Comparison of ENCODE assay signal across 1 cellular context in the genomic region with DNA sequence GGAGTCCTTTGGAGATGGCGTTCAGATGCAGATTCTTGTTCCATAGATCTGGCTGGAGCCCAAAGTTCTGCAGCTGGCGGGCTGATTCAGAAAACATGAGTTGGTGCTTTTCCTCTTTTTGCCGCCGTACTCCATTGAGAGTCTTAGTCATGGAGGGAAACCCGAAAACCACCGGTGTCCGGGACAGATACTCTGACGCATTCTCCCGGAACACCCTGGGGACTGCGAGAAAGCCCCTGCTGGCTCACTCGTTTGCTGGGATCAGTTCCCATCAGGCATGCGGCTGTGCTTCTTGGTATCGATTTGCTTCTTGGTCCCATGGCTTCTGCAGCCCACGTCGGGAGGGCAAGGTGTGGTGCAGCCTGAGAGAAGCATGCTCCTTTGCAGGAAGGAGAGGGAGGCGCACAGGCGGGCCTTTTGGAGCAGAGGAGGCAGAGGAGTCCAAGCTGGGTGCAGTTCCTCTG.
TF ChIP-seq lines count a peak whose summit lies in the region.

No MANE protein-coding gene starts in this region.

TF ChIP-seq in GM23338, 12 proteins besides CTCF, POLR2A, EP300 and RAD21 (continued from another document):
- TF ChIP-seq, protein P1, sequence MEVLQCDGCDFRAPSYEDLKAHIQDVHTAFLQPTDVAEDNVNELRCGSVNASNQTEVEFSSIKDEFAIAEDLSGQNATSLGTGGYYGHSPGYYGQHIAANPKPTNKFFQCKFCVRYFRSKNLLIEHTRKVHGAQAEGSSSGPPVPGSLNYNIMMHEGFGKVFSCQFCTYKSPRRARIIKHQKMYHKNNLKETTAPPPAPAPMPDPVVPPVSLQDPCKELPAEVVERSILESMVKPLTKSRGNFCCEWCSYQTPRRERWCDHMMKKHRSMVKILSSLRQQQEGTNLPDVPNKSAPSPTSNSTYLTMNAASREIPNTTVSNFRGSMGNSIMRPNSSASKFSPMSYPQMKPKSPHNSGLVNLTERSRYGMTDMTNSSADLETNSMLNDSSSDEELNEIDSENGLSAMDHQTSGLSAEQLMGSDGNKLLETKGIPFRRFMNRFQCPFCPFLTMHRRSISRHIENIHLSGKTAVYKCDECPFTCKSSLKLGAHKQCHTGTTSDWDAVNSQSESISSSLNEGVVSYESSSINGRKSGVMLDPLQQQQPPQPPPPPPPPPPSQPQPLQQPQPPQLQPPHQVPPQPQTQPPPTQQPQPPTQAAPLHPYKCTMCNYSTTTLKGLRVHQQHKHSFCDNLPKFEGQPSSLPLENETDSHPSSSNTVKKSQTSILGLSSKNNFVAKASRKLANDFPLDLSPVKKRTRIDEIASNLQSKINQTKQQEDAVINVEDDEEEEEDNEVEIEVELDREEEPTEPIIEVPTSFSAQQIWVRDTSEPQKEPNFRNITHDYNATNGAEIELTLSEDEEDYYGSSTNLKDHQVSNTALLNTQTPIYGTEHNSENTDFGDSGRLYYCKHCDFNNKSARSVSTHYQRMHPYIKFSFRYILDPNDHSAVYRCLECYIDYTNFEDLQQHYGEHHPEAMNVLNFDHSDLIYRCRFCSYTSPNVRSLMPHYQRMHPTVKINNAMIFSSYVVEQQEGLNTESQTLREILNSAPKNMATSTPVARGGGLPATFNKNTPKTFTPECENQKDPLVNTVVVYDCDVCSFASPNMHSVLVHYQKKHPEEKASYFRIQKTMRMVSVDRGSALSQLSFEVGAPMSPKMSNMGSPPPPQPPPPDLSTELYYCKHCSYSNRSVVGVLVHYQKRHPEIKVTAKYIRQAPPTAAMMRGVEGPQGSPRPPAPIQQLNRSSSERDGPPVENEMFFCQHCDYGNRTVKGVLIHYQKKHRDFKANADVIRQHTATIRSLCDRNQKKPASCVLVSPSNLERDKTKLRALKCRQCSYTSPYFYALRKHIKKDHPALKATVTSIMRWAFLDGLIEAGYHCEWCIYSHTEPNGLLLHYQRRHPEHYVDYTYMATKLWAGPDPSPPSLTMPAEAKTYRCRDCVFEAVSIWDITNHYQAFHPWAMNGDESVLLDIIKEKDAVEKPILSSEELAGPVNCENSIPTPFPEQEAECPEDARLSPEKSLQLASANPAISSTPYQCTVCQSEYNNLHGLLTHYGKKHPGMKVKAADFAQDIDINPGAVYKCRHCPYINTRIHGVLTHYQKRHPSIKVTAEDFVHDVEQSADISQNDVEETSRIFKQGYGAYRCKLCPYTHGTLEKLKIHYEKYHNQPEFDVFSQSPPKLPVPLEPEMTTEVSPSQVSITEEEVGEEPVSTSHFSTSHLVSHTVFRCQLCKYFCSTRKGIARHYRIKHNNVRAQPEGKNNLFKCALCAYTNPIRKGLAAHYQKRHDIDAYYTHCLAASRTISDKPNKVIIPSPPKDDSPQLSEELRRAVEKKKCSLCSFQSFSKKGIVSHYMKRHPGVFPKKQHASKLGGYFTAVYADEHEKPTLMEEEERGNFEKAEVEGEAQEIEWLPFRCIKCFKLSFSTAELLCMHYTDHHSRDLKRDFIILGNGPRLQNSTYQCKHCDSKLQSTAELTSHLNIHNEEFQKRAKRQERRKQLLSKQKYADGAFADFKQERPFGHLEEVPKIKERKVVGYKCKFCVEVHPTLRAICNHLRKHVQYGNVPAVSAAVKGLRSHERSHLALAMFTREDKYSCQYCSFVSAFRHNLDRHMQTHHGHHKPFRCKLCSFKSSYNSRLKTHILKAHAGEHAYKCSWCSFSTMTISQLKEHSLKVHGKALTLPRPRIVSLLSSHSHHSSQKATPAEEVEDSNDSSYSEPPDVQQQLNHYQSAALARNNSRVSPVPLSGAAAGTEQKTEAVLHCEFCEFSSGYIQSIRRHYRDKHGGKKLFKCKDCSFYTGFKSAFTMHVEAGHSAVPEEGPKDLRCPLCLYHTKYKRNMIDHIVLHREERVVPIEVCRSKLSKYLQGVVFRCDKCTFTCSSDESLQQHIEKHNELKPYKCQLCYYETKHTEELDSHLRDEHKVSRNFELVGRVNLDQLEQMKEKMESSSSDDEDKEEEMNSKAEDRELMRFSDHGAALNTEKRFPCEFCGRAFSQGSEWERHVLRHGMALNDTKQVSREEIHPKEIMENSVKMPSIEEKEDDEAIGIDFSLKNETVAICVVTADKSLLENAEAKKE (CRISPR knock-in tag; IDR thresholded peaks at IDR 0.05): no peak
- TF ChIP-seq EZH2 (IDR thresholded peaks at IDR 0.05; ENCODE audit: low read depth, unreplicated experiment) (no peak), CREB1 (CRISPR knock-in tag; IDR thresholded peaks at IDR 0.05; ENCODE audit: low read depth) (no peak), JUNB (IDR thresholded peaks at IDR 0.05; ENCODE audit: unreplicated experiment) (no peak), STAT1 (IDR thresholded peaks at IDR 0.05; ENCODE audit: unreplicated experiment) (no peak), ETS1 (IDR thresholded peaks at IDR 0.05) (no peak)
